In genomic region chr22:38504731-38505594, GRCh38 we compare ENCODE assay signal across 8 cellular contexts. TPM values are rescaled to one million over a fixed set of nuclear protein-coding genes. Genes with fewer than 3 reads are reported as not detected.
DNase-seq lines count a peak whose midpoint lies in the region; ATAC-seq and TF ChIP-seq lines count a peak whose summit lies in the region.

No MANE protein-coding gene starts in this region.

- peaks cover 54% of the 10 kb centered on the region for H3K79me2 ChIP-seq in neural cell (replicated peaks; ENCODE audit: insufficient read depth, low read length)

- peaks cover 7% of the 10 kb centered on the region for H3F3A ChIP-seq in neural cell (ENCODE audit: insufficient read depth, low read length, poor library complexity, severe bottlenecking)

- no peak for TF ChIP-seq EP300 in neural cell (conservative IDR thresholded peaks at IDR 0.05; ENCODE audit: poor library complexity, severe bottlenecking)

- no peak overlapping the region for H2AFZ ChIP-seq in neural cell (ENCODE audit: low read depth, low read length)

- intact Hi-C loops in testis (cut with DNase I; ENCODE audit: low total_unique reads) = no loop called here

- WGBS in testis, 2 donors = 0 to 1% methylated on average over 37 to 40 of the region's 40 CpGs

- H3K9ac ChIP-seq in neural cell (ENCODE audit: low read length) = peak overlapping the region; percentile 100

- TF ChIP-seq CTCF in GM06990 (IDR thresholded peaks at IDR 0.05; ENCODE audit: insufficient read depth, low read length, poor library complexity, severe bottlenecking) (no peak), epithelial cell of proximal tubule (conservative IDR thresholded peaks at IDR 0.05; ENCODE audit: low read depth, low read length) (no peak), neural cell (IDR thresholded peaks at IDR 0.05; ENCODE audit: poor library complexity, severe bottlenecking) (no peak), testis (IDR thresholded peaks at IDR 0.05) (no peak)

- H3K27ac ChIP-seq in neural cell (ENCODE audit: low read length) (peak overlapping the region; percentile 99), testis (peak overlapping the region; percentile 100)

- H4K20me1 ChIP-seq in neural cell (ENCODE audit: insufficient read depth) = peaks cover 37% of the 10 kb centered on the region

- peaks cover 6% of the 10 kb centered on the region for H3K36me3 ChIP-seq in GM06990 (ENCODE audit: control insufficient read depth, insufficient read depth, low read length)
- no peaks in the 10 kb centered on the region for H3K36me3 ChIP-seq in neural cell (ENCODE audit: insufficient read depth, low read length)
- H3K36me3 ChIP-seq in testis (ENCODE audit: low read depth, missing control alignments) = no peaks in the 10 kb centered on the region

- TF ChIP-seq POLR2A in testis (IDR thresholded peaks at IDR 0.05) = no peak

- DNase-seq in GM06990 (ENCODE audit: extremely low read depth, insufficient read length) (peak; percentile 62), NCI-H1436 (lab: John Stamatoyannopoulos, UW) (peak; percentile 21), epithelial cell of proximal tubule (ENCODE audit: low read depth) (no peak), testis (peak; percentile 71), HPDE6-E6E7 (ENCODE audit: extremely low spot score) (no peak)
- peak; percentile 5 to 25 for DNase-seq in activated CD8-positive, alpha-beta memory T cell treated with anti-CD3 and anti-CD28 coated beads for 4 hours (ENCODE audit: low read depth in 2 of 2)

- TF ChIP-seq RAD21 in neural cell (conservative IDR thresholded peaks at IDR 0.05) = no peak

- H3K4me2 ChIP-seq in neural cell (ENCODE audit: low read length) = peak overlapping the region; percentile 98

- no peak for ATAC-seq in GM19452 (IDR thresholded peaks at IDR 0.05; ENCODE audit: unreplicated experiment)

- H3K4me3 ChIP-seq in GM06990 (replicated peaks; ENCODE audit: low read depth, low read length) (peak overlapping the region; percentile 95), epithelial cell of proximal tubule (ENCODE audit: low read depth, low read length) (peak overlapping the region; percentile 88), neural cell (ENCODE audit: low read length) (peak overlapping the region; percentile 91), testis (peak overlapping the region; percentile 88 to 98)

- no peaks in the 10 kb centered on the region for H3K9me2 ChIP-seq in neural cell (ENCODE audit: insufficient read depth, low read length)

- H3K9me3 ChIP-seq in neural cell (ENCODE audit: low read length) (no peaks in the 10 kb centered on the region), testis (no peaks in the 10 kb centered on the region)

- peaks cover 26% of the 10 kb centered on the region for H3K4me1 ChIP-seq in testis

- no peaks in the 10 kb centered on the region for H3K27me3 ChIP-seq in GM06990 (replicated peaks; ENCODE audit: control insufficient read depth, insufficient read depth, low read length)
- no peaks in the 10 kb centered on the region for H3K27me3 ChIP-seq in neural cell (ENCODE audit: insufficient read depth, low read depth, low read length)
- no peaks in the 10 kb centered on the region for H3K27me3 ChIP-seq in testis

TF ChIP-seq in neural cell, 6 proteins besides CTCF, POLR2A, EP300 and RAD21:
- TF ChIP-seq REST (IDR thresholded peaks at IDR 0.05; ENCODE audit: borderline replicate concordance) = no peak
- peak; percentile 33 for TF ChIP-seq MXI1 (conservative IDR thresholded peaks at IDR 0.05; ENCODE audit: poor library complexity, severe bottlenecking)
- no peak for TF ChIP-seq TAF1 (IDR thresholded peaks at IDR 0.05; ENCODE audit: low read depth)
- TF ChIP-seq POLR2AphosphoS5 (IDR thresholded peaks at IDR 0.05) = no peak
- no peak for TF ChIP-seq SMC3 (conservative IDR thresholded peaks at IDR 0.05; ENCODE audit: poor library complexity)
- TF ChIP-seq EZH2 (IDR thresholded peaks at IDR 0.05; ENCODE audit: borderline replicate concordance, insufficient read depth, low read length, poor library complexity, severe bottlenecking) = no peak

RNA-seq across cellular contexts. Expression of gene DDX17, which starts 1.1 kb away (rescaled TPM):
- total RNA-seq in epithelial cell of proximal tubule = 186 and 275 TPM in 2 replicates
- polyA plus RNA-seq in neural cell = 996 and 1,226 TPM in 2 replicates
- 1,078 and 1,079 TPM in 2 replicates for polyA minus RNA-seq in neural cell
- total RNA-seq in testis = 100 to 1,000 TPM; 964 to 995 TPM
- 259 TPM for polyA plus RNA-seq in testis (ENCODE audit: insufficient read depth, low read depth, low replicate concordance)

RNA-seq across cellular contexts. Expression of gene KDELR3, which starts 37.1 kb away (rescaled TPM):
- total RNA-seq in epithelial cell of proximal tubule (23.4 and 27.1 TPM in 2 replicates), testis (1 to 10 TPM; 6.7 to 8.6 TPM)
- polyA plus RNA-seq in neural cell (not detected in 2 replicates), testis (ENCODE audit: insufficient read depth, low read depth, low replicate concordance) (10.4 TPM)
- polyA minus RNA-seq in neural cell = not detected in 2 replicates

RNA-seq across cellular contexts. Expression of gene KCNJ4, which starts 50.0 kb away (rescaled TPM):
- total RNA-seq in epithelial cell of proximal tubule (0.07 TPM in 1 of 2 replicates, not detected in the other), testis (1 to 10 TPM; 1.7 to 3.0 TPM)
- polyA plus RNA-seq in neural cell (1.4 and 1.7 TPM in 2 replicates), testis (ENCODE audit: insufficient read depth, low read depth, low replicate concordance) (1.7 TPM)
- polyA minus RNA-seq in neural cell = 1.5 TPM in 2 replicates

Comparison
In these comparisons a context has a peak if more than half of its experiments do, and no peak if none do; other contexts are left out.
1. DNase-seq: peak in GM06990 (single experiment), NCI-H1436 (single experiment), activated CD8-positive, alpha-beta memory T cell treated with anti-CD3 and anti-CD28 coated beads for 4 hours (2 of 2) and testis (single experiment); none in epithelial cell of proximal tubule (single experiment) and HPDE6-E6E7 (single experiment).
2. Peak in every context shown above with its lines, with median percentiles within 50 percentile points of each other: H3K4me3 ChIP-seq.